In the genomic region with DNA sequence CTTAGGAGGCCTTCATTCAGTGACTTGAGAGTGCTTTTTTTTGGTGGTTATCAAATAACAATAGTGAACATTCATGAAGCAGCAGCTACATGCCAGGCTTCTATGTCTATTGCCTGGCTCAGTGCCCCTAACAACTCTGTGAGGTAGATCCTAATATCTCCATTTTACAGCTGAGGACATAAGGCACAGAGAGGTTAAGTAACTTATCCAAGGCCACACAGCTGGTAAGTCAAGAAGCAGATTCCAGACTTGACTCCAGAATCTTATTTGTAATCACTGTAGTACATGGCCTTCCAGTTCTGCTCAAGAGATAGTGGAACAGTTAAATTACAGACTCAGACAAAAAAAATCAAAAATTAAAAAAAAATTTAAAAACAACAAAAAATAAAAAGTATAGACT, we compare ENCODE assay signal across 9 cellular contexts. TPM values are rescaled to one million over a fixed set of nuclear protein-coding genes. Genes with fewer than 3 reads are reported as not detected.
"Had no signal": no experiment of that assay in that cellular context is flagged by ENCODE, and none has a peak within 500 bp of the region (broad histone marks: within the 10 kb centered on the region; RNA-seq: fewer than 3 reads in every experiment).

No MANE protein-coding gene starts in this region.

- H3K27ac Mint-ChIP-seq: GM23338 had no signal

- H3K27ac ChIP-seq: KMS-11 had no signal

- H3K4me3 Mint-ChIP-seq: GM23338 had no signal

- ATAC-seq: HCT116 had no signal

- H3K9me3 ChIP-seq: HAP-1 had no signal

- H3K4me3 ChIP-seq: GM23338, HAP-1 had no signal

- H2AFZ ChIP-seq: GM23338 had no signal

- H3K9ac ChIP-seq: KMS-11 had no signal

- H3K4me2 ChIP-seq: GM23338, KMS-11 had no signal

- DNase-seq: H7, IMR-90, Karpas-422 had no signal

RNA-seq across cellular contexts. Expression of a gene that starts 26.8 kb away (rescaled TPM):
- total RNA-seq: GM23338, H4, H7, HT1080, IMR-90 had no signal
- polyA plus RNA-seq: GM23338, IMR-90 had no signal

RNA-seq across cellular contexts. Expression of a gene that starts 44.7 kb away (rescaled TPM):
- total RNA-seq: H4 had no signal

RNA-seq across cellular contexts. Expression of a gene that starts 50.7 kb away (rescaled TPM):
- total RNA-seq: H4, IMR-90 had no signal
